Comparison of ENCODE assay signal across 2 cellular contexts in the genomic region with DNA sequence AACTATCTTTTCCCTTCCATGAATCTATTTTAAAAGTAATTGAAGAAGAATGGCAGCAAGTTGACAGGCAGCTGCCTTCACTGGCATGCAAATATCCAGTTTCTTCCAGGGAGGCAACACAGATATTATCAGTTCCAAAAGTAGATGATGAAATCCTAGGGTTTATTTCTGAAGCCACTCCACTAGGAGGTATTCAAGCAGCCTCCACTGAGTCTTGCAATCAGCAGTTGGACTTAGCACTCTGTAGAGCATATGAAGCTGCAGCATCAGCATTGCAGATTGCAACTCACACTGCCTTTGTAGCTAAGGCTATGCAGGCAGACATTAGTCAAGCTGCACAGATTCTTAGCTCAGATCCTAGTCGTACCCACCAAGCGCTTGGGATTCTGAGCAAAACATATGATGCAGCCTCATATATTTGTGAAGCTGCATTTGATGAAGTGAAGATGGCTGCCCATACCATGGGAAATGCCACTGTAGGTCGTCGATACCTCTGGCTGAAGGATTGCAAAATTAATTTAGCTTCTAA.
A peak's percentile ranks its signal among the peaks of the same experiment; 100 is the strongest.
TF ChIP-seq lines count a peak whose summit lies in the region.

No MANE protein-coding gene starts in this region.

TF ChIP-seq in IMR-90, 13 proteins besides CTCF, POLR2A, EP300 and RAD21:
- TF ChIP-seq BHLHE40 (IDR thresholded peaks at IDR 0.05; ENCODE audit: low read depth, low read length), result no peak
- 0 out of 2 replicates have a peak, but pooled peaks have one; percentile 20 for TF ChIP-seq CEBPB (IDR thresholded peaks at IDR 0.05; ENCODE audit: low read depth, low read length)
TF ChIP-seq in IMR-90: peak in this region for 1.

TF ChIP-seq in H1, 55 proteins besides CTCF, POLR2A, EP300 and RAD21:
- TF ChIP-seq POLR2AphosphoS5 (IDR thresholded peaks at IDR 0.05; ENCODE audit: low read depth, low read length), result 0 out of 2 replicates have a peak, but pooled peaks have one; percentile 30
- TF ChIP-seq, protein P1, sequence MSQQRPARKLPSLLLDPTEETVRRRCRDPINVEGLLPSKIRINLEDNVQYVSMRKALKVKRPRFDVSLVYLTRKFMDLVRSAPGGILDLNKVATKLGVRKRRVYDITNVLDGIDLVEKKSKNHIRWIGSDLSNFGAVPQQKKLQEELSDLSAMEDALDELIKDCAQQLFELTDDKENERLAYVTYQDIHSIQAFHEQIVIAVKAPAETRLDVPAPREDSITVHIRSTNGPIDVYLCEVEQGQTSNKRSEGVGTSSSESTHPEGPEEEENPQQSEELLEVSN (IDR thresholded peaks at IDR 0.05), result no peak
